Comparison of ENCODE assay signal across 30 cellular contexts in the genomic region with DNA sequence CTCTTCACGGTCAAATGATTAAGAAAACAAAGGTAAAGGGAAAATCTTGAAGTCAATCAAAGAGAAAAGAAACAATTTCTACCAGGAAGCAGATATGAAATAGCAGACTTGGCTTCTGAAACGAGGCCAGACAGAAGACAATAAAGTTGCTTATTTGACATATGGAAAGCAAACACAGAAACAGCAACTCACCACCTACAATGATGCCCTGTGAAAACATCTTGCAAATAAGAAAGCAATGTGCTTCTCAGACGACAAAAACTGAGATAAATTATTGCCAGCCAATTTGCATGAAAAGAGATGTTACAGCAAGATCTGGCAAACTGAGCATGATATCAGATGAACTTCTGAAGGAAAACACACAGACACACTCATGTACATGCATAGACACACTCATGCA. TPM values are rescaled to one million over a fixed set of nuclear protein-coding genes. Genes with fewer than 3 reads are reported as not detected.
DNase-seq lines count a peak whose midpoint lies in the region; ATAC-seq, FAIRE-seq and TF ChIP-seq lines count a peak whose summit lies in the region.
"Had no signal": no experiment of that assay in that cellular context is flagged by ENCODE, and none has a peak within 500 bp of the region (broad histone marks: within the 10 kb centered on the region; RNA-seq: fewer than 3 reads in every experiment).

No MANE protein-coding gene starts in this region.

- H3K9me1 ChIP-seq in K562 (ENCODE audit: control insufficient read depth, insufficient read depth, low read length): no peaks in the 10 kb centered on the region

- H3K4me1 ChIP-seq in K562 (replicated peaks in 1 of 2; ENCODE audit: control insufficient read depth in 2 of 2, insufficient read depth in 2 of 2, low read length in 2 of 2) (no peaks in the 10 kb centered on the region; a peak in 1 of 5 replicates), adrenal gland (replicated peaks in 1 of 2) (no peaks in the 10 kb centered on the region), H9 (ENCODE audit: insufficient read depth, low read length) (no peaks in the 10 kb centered on the region)
- H3K4me1 ChIP-seq: colonic mucosa, parathyroid adenoma had no signal

- H3K4me2 ChIP-seq in K562 (ENCODE audit: insufficient read depth, low read length) (no peak overlapping the region), H9 (ENCODE audit: insufficient read depth, insufficient read length, low read length) (no peak overlapping the region)

- no peaks in the 10 kb centered on the region; a peak in 1 of 5 replicates for H3K9me3 Mint-ChIP-seq in H9
- H3K9me3 Mint-ChIP-seq: stimulated activated memory B cell treated with anti-CD40 and anti-IgM and Interleukin-4, amounts not matched to agents 10 μg/mL and 1 μg/mL and 100 μg/mL, for 72 hours; T-helper 1 cell treated with Interleukin-12 subunit alpha and Interleukin-12 subunit beta and Interleukin-4 antibody, amounts not matched to agents 30 μg/mL and 1 μg/mL, for 36 hours had no signal

- no peak overlapping the region for H3K14ac ChIP-seq in H9 (ENCODE audit: insufficient read depth, low read length)

- H3K9me3 ChIP-seq in K562 (replicated peaks; ENCODE audit: control insufficient read depth, insufficient read depth, low read depth, low read length) (no peaks in the 10 kb centered on the region), adrenal gland (replicated peaks in 1 of 3) (no peaks in the 10 kb centered on the region), H9 (ENCODE audit: control insufficient read depth, low read depth, low read length) (no peaks in the 10 kb centered on the region)
- H3K9me3 ChIP-seq: colonic mucosa, SK-N-SH, transverse colon had no signal

- no peak overlapping the region for H2BK15ac ChIP-seq in H9 (ENCODE audit: low read depth, low read length)

- H3K27me3 Mint-ChIP-seq in H9 (ENCODE audit: low read depth): no peaks in the 10 kb centered on the region
- H3K27me3 Mint-ChIP-seq: stimulated activated memory B cell treated with anti-CD40 and anti-IgM and Interleukin-4, amounts not matched to agents 10 μg/mL and 1 μg/mL and 100 μg/mL, for 72 hours had no signal

- no peaks in the 10 kb centered on the region for H3K23me2 ChIP-seq in H9 (ENCODE audit: insufficient read length, low read depth, low read length, poor library complexity, severe bottlenecking)

- H3K4ac ChIP-seq in H9 (ENCODE audit: low read depth, low read length): no peak overlapping the region

- H2BK120ac ChIP-seq in H9 (ENCODE audit: low read depth, low read length, poor library complexity, severe bottlenecking): no peak overlapping the region

- no peak overlapping the region for H3K18ac ChIP-seq in H9 (ENCODE audit: insufficient read length, low read depth, low read length)

- H3K36me3 ChIP-seq in K562 (ENCODE audit: control insufficient read depth, insufficient read depth, low read length) (no peaks in the 10 kb centered on the region), adrenal gland (replicated peaks in 1 of 2) (no peaks in the 10 kb centered on the region)
- H3K36me3 ChIP-seq: colonic mucosa, transverse colon had no signal

- H3K27ac Mint-ChIP-seq in H9: peak overlapping the region in 1 of 3 experiments; percentile 21; a peak in 1 of 7 replicates
- H3K27ac Mint-ChIP-seq: stimulated activated memory B cell treated with anti-CD40 and anti-IgM and Interleukin-4, amounts not matched to agents 10 μg/mL and 1 μg/mL and 100 μg/mL, for 72 hours; T-helper 1 cell treated with Interleukin-12 subunit alpha and Interleukin-12 subunit beta and Interleukin-4 antibody, amounts not matched to agents 30 μg/mL and 1 μg/mL, for 36 hours had no signal

- TF ChIP-seq POLR2A in K562 (conservative IDR thresholded peaks at IDR 0.05): no peak
- TF ChIP-seq POLR2A in adrenal gland (IDR thresholded peaks at IDR 0.05): no peak

- no peak overlapping the region for H3K23ac ChIP-seq in H9 (ENCODE audit: insufficient read length, low read depth, low read length)

- peaks cover 7 to 12% of the 10 kb centered on the region in 2 experiments for H3K4me1 Mint-ChIP-seq in H9
- H3K4me1 Mint-ChIP-seq: stimulated activated memory B cell treated with anti-CD40 and anti-IgM and Interleukin-4, amounts not matched to agents 10 μg/mL and 1 μg/mL and 100 μg/mL, for 72 hours had no signal

- H3K79me2 ChIP-seq in K562 (ENCODE audit: control insufficient read depth, insufficient read depth, low read length) (no peaks in the 10 kb centered on the region), H9 (ENCODE audit: insufficient read depth, low read length) (no peaks in the 10 kb centered on the region)
- H3K79me2 ChIP-seq: parathyroid adenoma had no signal

- no peak for TF ChIP-seq RAD21 in K562 (CRISPR knock-in tag; conservative IDR thresholded peaks at IDR 0.05 in 1 of 2, IDR thresholded peaks at IDR 0.05 in 1 of 2)

- WGBS in K562 (ENCODE audit: insufficient coverage, low coverage, missing lambda C conversion rate): 33% methylated on average over 3 of the region's 3 CpGs
- 71 to 75% (median 73%) methylated on average over 3 of the region's 3 CpGs for WGBS in adrenal gland, 4 donors
- no CpG with 5 or more reads among the region's 3 CpGs for WGBS in H9 (ENCODE audit: extremely low coverage, insufficient read length, low lambda C conversion rate)

- in situ Hi-C loops in K562 (cut with MboI): no loop called here

- no peak overlapping the region for H2AK5ac ChIP-seq in H9 (ENCODE audit: insufficient read length, low read length)

- no peak for TF ChIP-seq EP300 in K562 (IDR thresholded peaks at IDR 0.05; ENCODE audit: low read length)

- no peak for FAIRE-seq in K562 (lab: Jason Lieb, UNC)
- FAIRE-seq: G401.6, TTC549 had no signal

- DNase-seq in LNCaP clone FGC (ENCODE audit: low read depth): peak; percentile 23
- DNase-seq in K562 (ENCODE audit: extremely low read depth in 1 of 4, low spot score in 3 of 4): no peak
- DNase-seq in adrenal gland: no peak
- DNase-seq in medulla oblongata (ENCODE audit: extremely low spot score): no peak
- DNase-seq in H9: no peak
- no peak for DNase-seq in SIG-M5 treated with dmso at 0.1 percent for 504 hours (lab: John Stamatoyannopoulos, UW; ENCODE audit: unreplicated experiment)
- DNase-seq: activated CD4-positive, alpha-beta T cell treated with anti-CD3 and anti-CD28 coated beads, Interleukin-2, amount 50 U/mL, for 48 hours; activated CD4-positive, CD25-positive, alpha-beta regulatory T cell treated with anti-CD3 and anti-CD28 coated beads, Interleukin-2, amount 50 U/mL, for 72 hours; activated gamma-delta T cell treated with Interleukin-2 at 50 U/mL for 16 hours; activated T-cell treated with anti-CD3 and anti-CD28 coated beads, Interleukin-2, amount 50 U/mL, for 48 hours; C1 segment of cervical spinal cord; colonic mucosa; COR-L47; DMS79; effector CD8-positive, alpha-beta T cell; mesendoderm; MV-4-11; NCI-H1436; NCI-H2081; NCI-H345; retina; SK-N-SH; transverse colon had no signal

- H2BK12ac ChIP-seq in H9 (ENCODE audit: insufficient read length, low read depth, low read length): no peak overlapping the region

- intact Hi-C loops in K562 (cut with micrococcal nuclease) (no loop called here), adrenal gland (cut with DNase I) (no loop called here)

- no peaks in the 10 kb centered on the region for H3K27me3 ChIP-seq in K562 (ENCODE audit: control insufficient read depth in 2 of 2, insufficient read depth in 2 of 2, low read length in 2 of 2)
- no peaks in the 10 kb centered on the region for H3K27me3 ChIP-seq in adrenal gland
- no peaks in the 10 kb centered on the region for H3K27me3 ChIP-seq in H9 (ENCODE audit: insufficient read depth, low read length)
- H3K27me3 ChIP-seq: colonic mucosa, transverse colon had no signal

- H4K20me1 ChIP-seq in K562 (replicated peaks; ENCODE audit: control insufficient read depth, insufficient read depth, low read length) (no peaks in the 10 kb centered on the region), H9 (ENCODE audit: control insufficient read depth, insufficient read depth, insufficient read length) (no peaks in the 10 kb centered on the region)

- no peak overlapping the region for H3K9ac ChIP-seq in K562 (ENCODE audit: insufficient read depth in 1 of 2, low read depth in 2 of 2, low read length in 2 of 2)
- no peak overlapping the region for H3K9ac ChIP-seq in H9 (ENCODE audit: extremely low read depth, insufficient read length, low read length)
- H3K9ac ChIP-seq: parathyroid adenoma, SK-N-SH had no signal

- no peak overlapping the region for H2AFZ ChIP-seq in K562 (ENCODE audit: low read depth, low read length)
- no peak overlapping the region for H2AFZ ChIP-seq in H9 (ENCODE audit: low read length)
- H2AFZ ChIP-seq: parathyroid adenoma had no signal

- no peak overlapping the region for H2BK20ac ChIP-seq in H9 (ENCODE audit: low read depth, low read length, poor library complexity, severe bottlenecking)

- no peaks in the 10 kb centered on the region for H3K36me3 Mint-ChIP-seq in H9 (ENCODE audit: insufficient read depth in 1 of 3, low read depth in 3 of 3)

- H3K56ac ChIP-seq in H9 (ENCODE audit: insufficient read length, low read depth, low read length): no peak overlapping the region

- H3K4me3 ChIP-seq in LNCaP clone FGC (ENCODE audit: low read depth, low read length) (no peak overlapping the region), K562 (no peak overlapping the region), adrenal gland (no peak overlapping the region)
- H3K4me3 ChIP-seq: colonic mucosa, transverse colon had no signal

- BruUV-seq in K562 (replicated peaks; lab: Mats Ljungman, UMichigan): no TSS peak

- no peak overlapping the region for H2BK5ac ChIP-seq in H9 (ENCODE audit: insufficient read length, low read length)

- no peaks in the 10 kb centered on the region for H3K79me1 ChIP-seq in H9 (ENCODE audit: insufficient read depth, low read depth, low read length, poor library complexity, severe bottlenecking)

- POLR2A ChIA-PET in K562 (lab: Yijun Ruan, JAX): interaction anchor here (0.6 kb wide), 1 partner anchor 10 kb away, joined by 3 read pairs; no protein-coding TSS in a partner anchor

- ATAC-seq in GM18867 (IDR thresholded peaks at IDR 0.05; ENCODE audit: unreplicated experiment) (peak; percentile 68), K562 (no peak)
- ATAC-seq: left lobe of liver; stimulated activated memory B cell treated with anti-CD40 and anti-IgM and Interleukin-4, amounts not matched to agents 10 μg/mL and 1 μg/mL and 100 μg/mL, for 72 hours had no signal

- H3T11ph ChIP-seq in H9 (ENCODE audit: low read length): no peak overlapping the region

- H4K8ac ChIP-seq in H9 (replicated peaks; ENCODE audit: insufficient read length, low read depth, low read length): no peak overlapping the region

- no peak overlapping the region for H3K27ac ChIP-seq in K562 (ENCODE audit: extremely low read depth, low read depth, low read length)
- no peak overlapping the region for H3K27ac ChIP-seq in adrenal gland
- H3K27ac ChIP-seq in H9 (ENCODE audit: insufficient read length, low read depth, low read length): no peak overlapping the region
- H3K27ac ChIP-seq: colonic mucosa, parathyroid adenoma, transverse colon had no signal

- CTCF ChIA-PET in K562 (lab: Yijun Ruan, JAX; ENCODE audit: low intra/inter-chr PET ratio): no interaction called here

- no peak overlapping the region for H4K5ac ChIP-seq in H9 (ENCODE audit: insufficient read length, low read depth, low read length)

- TF ChIP-seq CTCF in LNCaP clone FGC (IDR thresholded peaks at IDR 0.05; ENCODE audit: control insufficient read depth, extremely low read depth, insufficient read depth) (no peak), K562 (IDR thresholded peaks at IDR 0.05 in 2 of 3, conservative IDR thresholded peaks at IDR 0.05 in 1 of 3; ENCODE audit: insufficient read depth in 2 of 3, low read depth in 1 of 3, low read length in 3 of 3) (no peak), adrenal gland (IDR thresholded peaks at IDR 0.05) (no peak), H9 (conservative IDR thresholded peaks at IDR 0.05) (no peak)

- H4K91ac ChIP-seq in H9 (ENCODE audit: insufficient read length, low read depth, low read length): no peak overlapping the region

- H3K4me3 Mint-ChIP-seq in H9: no peak overlapping the region
- H3K4me3 Mint-ChIP-seq: stimulated activated memory B cell treated with anti-CD40 and anti-IgM and Interleukin-4, amounts not matched to agents 10 μg/mL and 1 μg/mL and 100 μg/mL, for 72 hours; T-helper 1 cell treated with Interleukin-12 subunit alpha and Interleukin-12 subunit beta and Interleukin-4 antibody, amounts not matched to agents 30 μg/mL and 1 μg/mL, for 36 hours had no signal

RNA-seq across cellular contexts. Expression of a gene that starts 45.9 kb away (rescaled TPM):
- total RNA-seq in K562 (2011; cell fraction: chromatin; rRNA removed; ENCODE audit: low replicate concordance): 294 and 379 TPM in 2 replicates
- total RNA-seq in K562 (2011; cell fraction: nucleolus; rRNA removed): 320 and 363 TPM in 2 replicates
- total RNA-seq in K562 (2011; cell fraction: nucleoplasm; rRNA removed): 387 and 390 TPM in 2 replicates
- total RNA-seq in K562 (2014; rRNA removed) (113 and 115 TPM in 2 replicates), K562 (2014; rRNA removed; fragmentation: Illumina TruSeq; extraction: Trizol) (187 and 206 TPM in 2 replicates), K562 (2015; rRNA removed; fragmentation: Illumina TruSeq; extraction: Trizol) (201 and 205 TPM in 2 replicates), K562 (2021) (162 and 170 TPM in 2 replicates), adrenal gland (100 to 1,000 TPM in 6 of 8 donors, 10 to 100 TPM in 2; 73.6 to 230 (median 147) TPM), H9 (2021) (359 TPM in 2 replicates)
- polyA plus RNA-seq in K562 (2011; rRNA removed) (148 and 304 TPM in 2 replicates), K562 (2014; fragmentation: Illumina TruSeq; extraction: Trizol) (148 and 160 TPM in 2 replicates), K562 (2014; fragmentation: Nextera tagmentation; extraction: Ambion mirVana) (100 to 1,000 TPM; 350 to 403 TPM), K562 (2014; rRNA removed) (137 and 141 TPM in 2 replicates), adrenal gland (100 to 1,000 TPM in 1 of 3 donors, 10 to 100 TPM in 2; 44.6 to 102 (median 83.1) TPM)
- polyA plus RNA-seq in K562 (2011; cell fraction: cytosol; rRNA removed): 120 and 135 TPM in 2 replicates
- polyA plus RNA-seq in K562 (2011; cell fraction: nucleus; rRNA removed): 81.1 and 102 TPM in 2 replicates
- 217 and 283 TPM in 2 replicates for polyA plus RNA-seq in K562 (2012)
- 161 and 254 TPM in 2 replicates for polyA minus RNA-seq in K562 (2011; rRNA and poly(A)+ RNA removed)
- polyA minus RNA-seq in K562 (2011; cell fraction: cytosol; rRNA and poly(A)+ RNA removed): 100 and 143 TPM in 2 replicates
- 156 and 191 TPM in 2 replicates for polyA minus RNA-seq in K562 (2011; cell fraction: nucleus; rRNA and poly(A)+ RNA removed)
